ENCODE assay signal across 13 cellular contexts in the genomic region with DNA sequence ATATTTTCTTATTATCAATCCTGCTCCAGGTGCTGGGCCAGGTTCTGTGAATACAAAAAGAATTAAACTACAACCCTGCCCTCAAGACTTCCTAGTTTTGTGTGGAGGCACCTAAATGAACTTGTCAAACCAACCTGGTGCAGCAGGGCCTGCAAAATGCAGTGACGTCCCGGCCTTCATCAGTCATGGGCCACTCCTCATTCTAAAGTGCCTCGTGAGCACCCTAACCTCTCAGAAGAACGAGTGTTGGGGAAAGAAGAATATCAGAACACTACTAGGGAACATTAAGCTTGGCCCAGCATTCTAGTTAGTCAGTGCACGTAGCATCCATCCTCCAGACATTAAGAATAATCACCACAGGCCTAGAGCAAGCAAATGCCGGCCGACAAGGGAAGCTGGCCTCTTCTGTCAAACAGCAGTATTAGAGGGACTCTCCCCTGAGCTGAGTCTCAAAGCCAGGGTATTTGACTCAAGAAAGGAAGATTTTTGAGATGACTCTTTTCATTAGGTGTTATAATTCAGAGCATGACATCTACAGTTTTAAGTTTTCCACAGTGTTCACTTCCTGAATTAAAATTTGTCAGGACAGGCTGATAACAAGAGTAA.
DNase-seq lines count a peak whose midpoint lies in the region; ATAC-seq and TF ChIP-seq lines count a peak whose summit lies in the region.
"Had no signal": no experiment of that assay in that cellular context is flagged by ENCODE, and none has a peak within 500 bp of the region (broad histone marks: within the 10 kb centered on the region; RNA-seq: fewer than 3 reads in every experiment).

No MANE protein-coding gene starts in this region.

- 59% methylated on average over 7 of the region's 7 CpGs for WGBS in hepatocyte (ENCODE audit: low lambda C conversion rate, missing lambda C conversion rate)

- in situ Hi-C loops in brain microvascular endothelial cell (cut with HindIII; ENCODE audit: low pct_ligation_motif_present, low sequenced_read_pairs) = no loop called here

- H3K9me3 ChIP-seq in hepatocyte (ENCODE audit: low read depth) = no peaks in the 10 kb centered on the region
- H3K9me3 ChIP-seq in skeletal muscle satellite cell (replicated peaks; ENCODE audit: low read length) = no peaks in the 10 kb centered on the region

- no peak overlapping the region for H2AFZ ChIP-seq in hepatocyte

- peaks cover 17% of the 10 kb centered on the region for H3K4me1 ChIP-seq in hepatocyte (ENCODE audit: insufficient read depth)
- H3K4me1 ChIP-seq in skeletal muscle satellite cell (ENCODE audit: control insufficient read depth, insufficient read depth, low read length) = peaks cover 22% of the 10 kb centered on the region

- no peaks in the 10 kb centered on the region for H3K36me3 ChIP-seq in brain microvascular endothelial cell (replicated peaks)
- no peaks in the 10 kb centered on the region for H3K36me3 ChIP-seq in hepatocyte (replicated peaks; ENCODE audit: insufficient read depth, low read depth)
- H3K36me3 ChIP-seq in skeletal muscle satellite cell (ENCODE audit: insufficient read depth, low read length) = no peaks in the 10 kb centered on the region

- TF ChIP-seq CTCF in brain microvascular endothelial cell (IDR thresholded peaks at IDR 0.05; ENCODE audit: low read depth, low read length, missing control alignments) (no peak), hepatocyte (IDR thresholded peaks at IDR 0.05; ENCODE audit: poor library complexity) (no peak)

- H3K27ac ChIP-seq in brain microvascular endothelial cell (peak overlapping the region; percentile 19), hepatocyte (peak overlapping the region; percentile 72)
- H3K27ac ChIP-seq: SK-N-MC had no signal

- H3K4me2 ChIP-seq in hepatocyte = peak overlapping the region; percentile 1
- H3K4me2 ChIP-seq in skeletal muscle satellite cell (ENCODE audit: low read length) = peak overlapping the region; percentile 65

- peaks cover 84% of the 10 kb centered on the region for H3K79me2 ChIP-seq in hepatocyte

- H3K9ac ChIP-seq in skeletal muscle satellite cell (ENCODE audit: low read depth, low read length) = peak overlapping the region; percentile 72

- H3K27me3 ChIP-seq in brain microvascular endothelial cell (replicated peaks) (no peaks in the 10 kb centered on the region), hepatocyte (no peaks in the 10 kb centered on the region), skeletal muscle satellite cell (ENCODE audit: control insufficient read depth, insufficient read depth, low read length) (no peaks in the 10 kb centered on the region)

- ATAC-seq in GM21576 (IDR thresholded peaks at IDR 0.05; ENCODE audit: unreplicated experiment) = no peak
- ATAC-seq: activated naive CD4-positive, alpha-beta T cell treated with anti-CD3 and anti-CD28 coated beads, Interleukin-2, amount 50 U/mL, for 72 hours had no signal

- no peaks in the 10 kb centered on the region for H3K9me2 ChIP-seq in hepatocyte (replicated peaks; ENCODE audit: insufficient read depth)

- no peak overlapping the region for H3K4me3 ChIP-seq in brain microvascular endothelial cell (ENCODE audit: low read depth, low read length)
- no peak overlapping the region for H3K4me3 ChIP-seq in hepatocyte
- peak overlapping the region; percentile 48 for H3K4me3 ChIP-seq in skeletal muscle satellite cell (ENCODE audit: low read length)
- H3K4me3 ChIP-seq: SK-N-MC had no signal

- peak; percentile 22 for DNase-seq in GM03348 (ENCODE audit: low spot score)
- no peak for DNase-seq in brain microvascular endothelial cell
- no peak for DNase-seq in hepatocyte (ENCODE audit: low spot score)
- DNase-seq in stimulated activated CD4-positive, alpha-beta T cell treated with anti-CD3 and anti-CD28 coated beads, Interleukin-2, amount 100 ng/mL, for 24 hours = no peak
- DNase-seq in NCI-H2196 treated with DMSO at 0.1 percent for 48 hours (lab: John Stamatoyannopoulos, UW; ENCODE audit: unreplicated experiment) = no peak
- no peak for DNase-seq in HUDEP-2 (lab: John Stamatoyannopoulos, UW; ENCODE audit: unreplicated experiment in 76 of 76)
- DNase-seq: activated CD4-positive, alpha-beta T cell treated with anti-CD3 and anti-CD28 coated beads, Interleukin-2, amount 50 U/mL, for 1 hour; GOT3; KG1 had no signal

- no peaks in the 10 kb centered on the region for H4K20me1 ChIP-seq in hepatocyte (ENCODE audit: insufficient read depth, poor library complexity, severe bottlenecking)
